11 cellular contexts compared by ENCODE assay signal in genomic region chr3:186967686-186968085, GRCh38. TPM values are rescaled to one million over a fixed set of nuclear protein-coding genes. Genes with fewer than 3 reads are reported as not detected.
A peak's percentile ranks its signal among the peaks of the same experiment; 100 is the strongest.
DNase-seq lines count a peak whose midpoint lies in the region; ATAC-seq, FAIRE-seq and TF ChIP-seq lines count a peak whose summit lies in the region.
"Had no signal": no experiment of that assay in that cellular context is flagged by ENCODE, and none has a peak within 500 bp of the region (broad histone marks: within the 10 kb centered on the region; RNA-seq: fewer than 3 reads in every experiment).

No MANE protein-coding gene starts in this region.

- no peak overlapping the region; a peak in 1 of 4 replicates for H3K9ac ChIP-seq in K562 (ENCODE audit: insufficient read depth in 1 of 2, low read depth in 2 of 2, low read length in 2 of 2)

- 86% methylated on average over 7 of the region's 7 CpGs for WGBS in K562 (ENCODE audit: insufficient coverage, low coverage, missing lambda C conversion rate)

- ATAC-seq in K562 (no peak), naive B cell (ENCODE audit: low read depth in 2 of 2) (peak in 1 of 2 donors; percentile 28), HG02840 (IDR thresholded peaks at IDR 0.05; ENCODE audit: low FRiP score, unreplicated experiment) (no peak), GM18505 (IDR thresholded peaks at IDR 0.05; ENCODE audit: unreplicated experiment) (no peak)

- H3K4me1 Mint-ChIP-seq in CD14-positive monocyte: peaks cover 24% of the 10 kb centered on the region
- peaks cover 32 to 72% (median 44%) of the 10 kb centered on the region in 3 donors for H3K4me1 Mint-ChIP-seq in naive B cell

- H3K79me2 ChIP-seq in K562 (ENCODE audit: control insufficient read depth, insufficient read depth, low read length): no peaks in the 10 kb centered on the region

- H3K4me2 ChIP-seq in K562 (ENCODE audit: insufficient read depth, low read length): no peak overlapping the region

- no peaks in the 10 kb centered on the region for H4K20me1 ChIP-seq in K562 (replicated peaks; ENCODE audit: control insufficient read depth, insufficient read depth, low read length)

- peaks cover 0 to 2% (median 0%) of the 10 kb centered on the region in 3 donors for H3K27me3 Mint-ChIP-seq in CD14-positive monocyte (ENCODE audit: low read depth in 3 of 3)
- H3K27me3 Mint-ChIP-seq in naive B cell: no peaks in the 10 kb centered on the region

- no peaks in the 10 kb centered on the region for H3K9me3 ChIP-seq in K562 (replicated peaks; ENCODE audit: control insufficient read depth, insufficient read depth, low read depth, low read length)

- no peaks in the 10 kb centered on the region for H3K4me1 ChIP-seq in K562 (replicated peaks in 1 of 2; ENCODE audit: control insufficient read depth in 2 of 2, insufficient read depth in 2 of 2, low read length in 2 of 2)

- peaks cover 81% of the 10 kb centered on the region for H3K36me3 ChIP-seq in K562 (ENCODE audit: control insufficient read depth, insufficient read depth, low read length)

- FAIRE-seq in K562 (lab: Jason Lieb, UNC): no peak
- FAIRE-seq: bronchial epithelial cell had no signal

- peaks cover 0 to 5% (median 0%) of the 10 kb centered on the region in 7 donors for H3K9me3 Mint-ChIP-seq in CD14-positive monocyte
- H3K9me3 Mint-ChIP-seq in naive B cell: no peaks in the 10 kb centered on the region

- no peak overlapping the region for H2AFZ ChIP-seq in K562 (ENCODE audit: low read depth, low read length)

- POLR2A ChIA-PET in K562 (lab: Yijun Ruan, JAX): interaction anchor here (0.6 to 0.9 kb wide), 2 partner anchors 12 to 21 kb away, joined by 3 read pairs; no protein-coding TSS in a partner anchor

- H3K36me3 Mint-ChIP-seq in CD14-positive monocyte (peaks cover 54 to 70% of the 10 kb centered on the region in 2 donors), naive B cell (peaks cover 21% of the 10 kb centered on the region in 2 donors)

- intact Hi-C loops in CD14-positive monocyte (cut with micrococcal nuclease) (no loop called here), K562 (cut with micrococcal nuclease) (no loop called here)

- H3K4me3 ChIP-seq in K562: no peak overlapping the region

- TF ChIP-seq POLR2A in K562 (conservative IDR thresholded peaks at IDR 0.05) (no peak), GM18505 (IDR thresholded peaks at IDR 0.05; ENCODE audit: borderline replicate concordance, extremely low read depth, insufficient read depth, insufficient read length) (no peak)

- H3K4me3 Mint-ChIP-seq in CD14-positive monocyte: peak overlapping the region; percentile 27 to 60
- H3K4me3 Mint-ChIP-seq in naive B cell: peak overlapping the region in 3 of 8 donors; percentile 41 to 75 (median 57)

- in situ Hi-C loops in K562 (cut with MboI): no loop called here

- no peak for TF ChIP-seq RAD21 in K562 (CRISPR knock-in tag; conservative IDR thresholded peaks at IDR 0.05 in 1 of 2, IDR thresholded peaks at IDR 0.05 in 1 of 2)

- TF ChIP-seq CTCF in CD14-positive monocyte (IDR thresholded peaks at IDR 0.05) (no peak), K562 (IDR thresholded peaks at IDR 0.05 in 2 of 3, conservative IDR thresholded peaks at IDR 0.05 in 1 of 3; ENCODE audit: insufficient read depth in 2 of 3, low read depth in 1 of 3, low read length in 3 of 3) (no peak)

- no peaks in the 10 kb centered on the region for H3K27me3 ChIP-seq in K562 (ENCODE audit: control insufficient read depth in 2 of 2, insufficient read depth in 2 of 2, low read length in 2 of 2)

- no peak for TF ChIP-seq EP300 in K562 (IDR thresholded peaks at IDR 0.05; ENCODE audit: low read length)

- CTCF ChIA-PET in K562 (lab: Yijun Ruan, JAX; ENCODE audit: low intra/inter-chr PET ratio): no interaction called here

- DNase-seq in CD14-positive monocyte (ENCODE audit: low spot score) (no peak), MV-4-11 (lab: John Stamatoyannopoulos, UW) (peak; percentile 92), K562 (ENCODE audit: extremely low read depth in 1 of 4, low spot score in 3 of 4) (no peak), naive B cell (no peak), NCI-H1436 (lab: John Stamatoyannopoulos, UW) (no peak), DMS114 treated with DMSO at 0.1 percent for 48 hours (lab: John Stamatoyannopoulos, UW; ENCODE audit: unreplicated experiment) (no peak)
- DNase-seq: activated CD4-positive, alpha-beta T cell treated with anti-CD3 and anti-CD28 coated beads for 1 hour; NCI-H82 had no signal

- peak overlapping the region in 6 of 7 donors; percentile 17 to 84 (median 70) for H3K27ac Mint-ChIP-seq in CD14-positive monocyte
- H3K27ac Mint-ChIP-seq in naive B cell: peak overlapping the region; percentile 89 to 97 (median 92)

- no peaks in the 10 kb centered on the region for H3K9me1 ChIP-seq in K562 (ENCODE audit: control insufficient read depth, insufficient read depth, low read length)

- no peak overlapping the region for H3K27ac ChIP-seq in K562 (ENCODE audit: extremely low read depth, low read depth, low read length)

- BruUV-seq in K562 (replicated peaks; lab: Mats Ljungman, UMichigan): TSS peak; percentile 12

TF ChIP-seq in K562, 482 proteins besides CTCF, POLR2A, EP300 and RAD21:
- TF ChIP-seq TOE1 (IDR thresholded peaks at IDR 0.05; ENCODE audit: borderline replicate concordance): no peak
- TF ChIP-seq TOE1 (CRISPR knock-in tag; IDR thresholded peaks at IDR 0.05; ENCODE audit: borderline replicate concordance, low read depth): no peak
- no peak for TF ChIP-seq ZEB2 (IDR thresholded peaks at IDR 0.05)
- TF ChIP-seq SRSF7 (optimal IDR thresholded peaks at IDR 0.05; ENCODE audit: low read depth, low read length): no peak

RNA-seq across cellular contexts. Expression of gene ST6GAL1, which starts 37.4 kb away (rescaled TPM):
- 10 to 100 TPM; 19.0 to 20.5 TPM for polyA plus RNA-seq in CD14-positive monocyte
- 401 and 438 TPM in 2 replicates for total RNA-seq in K562 (2011; cell fraction: chromatin; rRNA removed; ENCODE audit: low replicate concordance)
- total RNA-seq in K562 (2011; cell fraction: nucleolus; rRNA removed): 288 and 318 TPM in 2 replicates
- total RNA-seq in K562 (2011; cell fraction: nucleoplasm; rRNA removed): 391 and 510 TPM in 2 replicates
- total RNA-seq in K562 (2014; rRNA removed): 57.1 and 57.4 TPM in 2 replicates
- total RNA-seq in K562 (2014; rRNA removed; fragmentation: Illumina TruSeq; extraction: Trizol): 71.0 and 79.0 TPM in 2 replicates
- total RNA-seq in K562 (2015; rRNA removed; fragmentation: Illumina TruSeq; extraction: Trizol): 39.3 and 42.3 TPM in 2 replicates
- total RNA-seq in K562 (2021): 114 and 135 TPM in 2 replicates
- polyA plus RNA-seq in K562 (2011; rRNA removed): 93.3 and 144 TPM in 2 replicates
- polyA plus RNA-seq in K562 (2011; cell fraction: cytosol; rRNA removed): 75.4 and 100 TPM in 2 replicates
- polyA plus RNA-seq in K562 (2011; cell fraction: nucleus; rRNA removed): 62.0 and 106 TPM in 2 replicates
- 65.3 and 96.3 TPM in 2 replicates for polyA plus RNA-seq in K562 (2012)
- polyA plus RNA-seq in K562 (2014; fragmentation: Illumina TruSeq; extraction: Trizol): 108 and 145 TPM in 2 replicates
- 10 to 100 TPM; 31.9 to 43.0 TPM for polyA plus RNA-seq in K562 (2014; fragmentation: Nextera tagmentation; extraction: Ambion mirVana)
- polyA plus RNA-seq in K562 (2014; rRNA removed): 74.1 and 80.6 TPM in 2 replicates
- 163 and 272 TPM in 2 replicates for polyA minus RNA-seq in K562 (2011; rRNA and poly(A)+ RNA removed)
- 58.4 and 107 TPM in 2 replicates for polyA minus RNA-seq in K562 (2011; cell fraction: cytosol; rRNA and poly(A)+ RNA removed)
- polyA minus RNA-seq in K562 (2011; cell fraction: nucleus; rRNA and poly(A)+ RNA removed): 86.4 and 113 TPM in 2 replicates
- polyA plus RNA-seq in naive B cell (ENCODE audit: low read depth in 6 of 6): 100 to 1,000 TPM; 210 to 330 (median 253) TPM
